In genomic region chr1:211928222-211928856, GRCh38 we compare ENCODE assay signal across 1 cellular context.
A peak's percentile ranks its signal among the peaks of the same experiment; 100 is the strongest.
TF ChIP-seq lines count a peak whose summit lies in the region.

No MANE protein-coding gene starts in this region.

TF ChIP-seq in HEK293, 187 proteins besides CTCF, POLR2A, EP300 and RAD21 (continued from another document):
- TF ChIP-seq, protein P1, sequence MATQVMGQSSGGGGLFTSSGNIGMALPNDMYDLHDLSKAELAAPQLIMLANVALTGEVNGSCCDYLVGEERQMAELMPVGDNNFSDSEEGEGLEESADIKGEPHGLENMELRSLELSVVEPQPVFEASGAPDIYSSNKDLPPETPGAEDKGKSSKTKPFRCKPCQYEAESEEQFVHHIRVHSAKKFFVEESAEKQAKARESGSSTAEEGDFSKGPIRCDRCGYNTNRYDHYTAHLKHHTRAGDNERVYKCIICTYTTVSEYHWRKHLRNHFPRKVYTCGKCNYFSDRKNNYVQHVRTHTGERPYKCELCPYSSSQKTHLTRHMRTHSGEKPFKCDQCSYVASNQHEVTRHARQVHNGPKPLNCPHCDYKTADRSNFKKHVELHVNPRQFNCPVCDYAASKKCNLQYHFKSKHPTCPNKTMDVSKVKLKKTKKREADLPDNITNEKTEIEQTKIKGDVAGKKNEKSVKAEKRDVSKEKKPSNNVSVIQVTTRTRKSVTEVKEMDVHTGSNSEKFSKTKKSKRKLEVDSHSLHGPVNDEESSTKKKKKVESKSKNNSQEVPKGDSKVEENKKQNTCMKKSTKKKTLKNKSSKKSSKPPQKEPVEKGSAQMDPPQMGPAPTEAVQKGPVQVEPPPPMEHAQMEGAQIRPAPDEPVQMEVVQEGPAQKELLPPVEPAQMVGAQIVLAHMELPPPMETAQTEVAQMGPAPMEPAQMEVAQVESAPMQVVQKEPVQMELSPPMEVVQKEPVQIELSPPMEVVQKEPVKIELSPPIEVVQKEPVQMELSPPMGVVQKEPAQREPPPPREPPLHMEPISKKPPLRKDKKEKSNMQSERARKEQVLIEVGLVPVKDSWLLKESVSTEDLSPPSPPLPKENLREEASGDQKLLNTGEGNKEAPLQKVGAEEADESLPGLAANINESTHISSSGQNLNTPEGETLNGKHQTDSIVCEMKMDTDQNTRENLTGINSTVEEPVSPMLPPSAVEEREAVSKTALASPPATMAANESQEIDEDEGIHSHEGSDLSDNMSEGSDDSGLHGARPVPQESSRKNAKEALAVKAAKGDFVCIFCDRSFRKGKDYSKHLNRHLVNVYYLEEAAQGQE (tag by site-specific recombination; IDR thresholded peaks at IDR 0.05), result 0 out of 2 replicates have a peak, but pooled peaks have one; percentile 12
- no peak for TF ChIP-seq ZNF221 (tag by site-specific recombination; IDR thresholded peaks at IDR 0.05; ENCODE audit: borderline replicate concordance)
- TF ChIP-seq, protein P2, sequence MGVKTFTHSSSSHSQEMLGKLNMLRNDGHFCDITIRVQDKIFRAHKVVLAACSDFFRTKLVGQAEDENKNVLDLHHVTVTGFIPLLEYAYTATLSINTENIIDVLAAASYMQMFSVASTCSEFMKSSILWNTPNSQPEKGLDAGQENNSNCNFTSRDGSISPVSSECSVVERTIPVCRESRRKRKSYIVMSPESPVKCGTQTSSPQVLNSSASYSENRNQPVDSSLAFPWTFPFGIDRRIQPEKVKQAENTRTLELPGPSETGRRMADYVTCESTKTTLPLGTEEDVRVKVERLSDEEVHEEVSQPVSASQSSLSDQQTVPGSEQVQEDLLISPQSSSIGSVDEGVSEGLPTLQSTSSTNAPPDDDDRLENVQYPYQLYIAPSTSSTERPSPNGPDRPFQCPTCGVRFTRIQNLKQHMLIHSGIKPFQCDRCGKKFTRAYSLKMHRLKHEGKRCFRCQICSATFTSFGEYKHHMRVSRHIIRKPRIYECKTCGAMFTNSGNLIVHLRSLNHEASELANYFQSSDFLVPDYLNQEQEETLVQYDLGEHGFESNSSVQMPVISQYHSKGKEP (tag by site-specific recombination; IDR thresholded peaks at IDR 0.05), result no peak
